ENCODE assay signal across 8 cellular contexts in the genomic region with DNA sequence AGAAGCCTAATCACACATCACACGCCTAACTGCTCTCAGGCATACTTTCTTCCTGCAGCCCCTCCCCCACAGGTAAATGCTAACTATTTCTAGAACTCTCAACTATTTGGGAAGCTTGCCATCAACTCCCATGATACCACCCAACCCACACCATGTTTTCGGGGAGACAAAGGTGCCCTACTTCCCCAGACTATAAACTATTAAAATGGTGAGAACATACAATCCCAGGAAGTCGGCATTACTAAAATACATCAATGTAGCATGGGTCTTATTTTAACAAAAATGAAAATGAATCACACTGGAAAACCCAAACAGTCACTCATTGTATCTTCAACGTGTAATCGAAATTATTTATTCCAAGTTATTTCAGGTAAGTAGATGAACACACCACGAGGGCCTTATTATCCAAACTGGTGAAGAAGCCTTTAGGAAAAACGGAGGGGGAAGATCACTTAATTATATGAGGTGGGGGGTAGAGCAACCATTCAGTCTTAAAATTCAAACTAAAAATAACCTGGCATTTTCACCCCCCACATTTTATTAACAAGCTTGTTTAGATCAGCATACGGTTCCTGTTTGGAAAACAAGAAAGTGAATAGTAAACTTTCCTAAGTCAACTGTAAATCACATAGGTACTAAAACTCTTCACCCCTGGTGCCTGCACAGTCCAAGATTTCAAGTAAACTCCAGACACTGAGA. TPM values are rescaled to one million over a fixed set of nuclear protein-coding genes. Genes with fewer than 3 reads are reported as not detected.
A peak's percentile ranks its signal among the peaks of the same experiment; 100 is the strongest.
DNase-seq lines count a peak whose midpoint lies in the region; ATAC-seq and TF ChIP-seq lines count a peak whose summit lies in the region.

No MANE protein-coding gene starts in this region.

- POLR2A ChIA-PET in activated CD4-positive, alpha-beta memory T cell treated with anti-CD3 and anti-CD28 coated beads, Interleukin-2, amount 10 ng/mL, durations not matched to agents 7 days and 5 days (lab: Charles Lee) = interaction anchor here (0.8 to 12.3 kb wide), 16 partner anchors 9 to 485 kb away, joined by 3 to 374 read pairs (median 6); no protein-coding TSS in a partner anchor

- H3K27me3 Mint-ChIP-seq in Calu3 (ENCODE audit: unreplicated experiment) = no peaks in the 10 kb centered on the region
- H3K27me3 Mint-ChIP-seq in activated CD4-positive, alpha-beta memory T cell treated with anti-CD3 and anti-CD28 coated beads, Interleukin-2, amount 10 ng/mL, durations not matched to agents 7 days and 5 days = no peaks in the 10 kb centered on the region

- no peak overlapping the region for H3K9ac ChIP-seq in parathyroid adenoma

- no TSS peak for BruUV-seq in Calu3 (replicated peaks; lab: Mats Ljungman, UMichigan)

- H2AFZ ChIP-seq in parathyroid adenoma = no peak overlapping the region

- H3K27ac Mint-ChIP-seq in Calu3 (ENCODE audit: unreplicated experiment) = peak overlapping the region; percentile 71
- H3K27ac Mint-ChIP-seq in activated CD4-positive, alpha-beta memory T cell treated with anti-CD3 and anti-CD28 coated beads, Interleukin-2, amount 10 ng/mL, durations not matched to agents 7 days and 5 days = peak overlapping the region; percentile 96

- peak overlapping the region; percentile 70 for H3K4me2 ChIP-seq in parathyroid adenoma (ENCODE audit: low read length)

- H3K36me3 Mint-ChIP-seq in Calu3 (ENCODE audit: insufficient read depth, unreplicated experiment) = peaks cover 61% of the 10 kb centered on the region
- peaks cover 51% of the 10 kb centered on the region for H3K36me3 Mint-ChIP-seq in activated CD4-positive, alpha-beta memory T cell treated with anti-CD3 and anti-CD28 coated beads, Interleukin-2, amount 10 ng/mL, durations not matched to agents 7 days and 5 days (ENCODE audit: low read depth)

- DNase-seq in Calu3 = peak; percentile 64
- DNase-seq in KBM-7 = peak; percentile 66
- DNase-seq in activated CD4-positive, alpha-beta memory T cell treated with anti-CD3 and anti-CD28 coated beads, Interleukin-2, amount 10 ng/mL, durations not matched to agents 7 days and 5 days = no peak
- DNase-seq in fibroblast of the aortic adventitia (ENCODE audit: low read depth) = peak; percentile 44
- DNase-seq in inferior parietal cortex (ENCODE audit: extremely low spot score) = no peak

- H3K36me3 ChIP-seq in parathyroid adenoma (ENCODE audit: control insufficient read depth, insufficient read depth, low read length) = no peaks in the 10 kb centered on the region

- intact Hi-C loops in Calu3 (cut with micrococcal nuclease; ENCODE audit: unreplicated experiment) = loop anchor here (2.0 to 10.0 kb wide), 6 partner anchors 45 to 1129 kb away; no protein-coding TSS in a partner anchor

- in situ Hi-C loops in KBM-7 (cut with MboI; ENCODE audit: low pct_unique_long_range_greater_than_20kb, low sequenced_read_pairs) = loop anchor here (10.0 kb wide), 1 partner anchor 159 kb away; no protein-coding TSS in a partner anchor

- ATAC-seq in HG02840 (IDR thresholded peaks at IDR 0.05; ENCODE audit: low FRiP score, unreplicated experiment) = no peak
- no peak for ATAC-seq in GM21723 (IDR thresholded peaks at IDR 0.05; ENCODE audit: unreplicated experiment)

- H3K79me2 ChIP-seq in parathyroid adenoma = peaks cover 52% of the 10 kb centered on the region

- no peaks in the 10 kb centered on the region for H3K27me3 ChIP-seq in parathyroid adenoma (ENCODE audit: control insufficient read depth, insufficient read depth, low read length)

- peaks cover 17% of the 10 kb centered on the region for H3K4me1 ChIP-seq in parathyroid adenoma

- H3K4me1 Mint-ChIP-seq in Calu3 (ENCODE audit: low read depth, unreplicated experiment) = peaks cover 48% of the 10 kb centered on the region
- H3K4me1 Mint-ChIP-seq in activated CD4-positive, alpha-beta memory T cell treated with anti-CD3 and anti-CD28 coated beads, Interleukin-2, amount 10 ng/mL, durations not matched to agents 7 days and 5 days = peaks cover 63% of the 10 kb centered on the region

- no peaks in the 10 kb centered on the region for H3K9me3 ChIP-seq in parathyroid adenoma (ENCODE audit: control insufficient read depth, low read length)

- H3K4me3 Mint-ChIP-seq in Calu3 (ENCODE audit: low read depth, unreplicated experiment) = peak overlapping the region; percentile 70
- H3K4me3 Mint-ChIP-seq in activated CD4-positive, alpha-beta memory T cell treated with anti-CD3 and anti-CD28 coated beads, Interleukin-2, amount 10 ng/mL, durations not matched to agents 7 days and 5 days = peak overlapping the region; percentile 98

- TF ChIP-seq CTCF in Calu3 (IDR thresholded peaks at IDR 0.05; ENCODE audit: unreplicated experiment) (no peak), fibroblast of the aortic adventitia (IDR thresholded peaks at IDR 0.05; ENCODE audit: insufficient read depth, low read length) (no peak), parathyroid adenoma (IDR thresholded peaks at IDR 0.05) (no peak)

- CTCF ChIA-PET in Calu3 (lab: Charles Lee) = interaction anchor here (1.2 to 1.3 kb wide), 2 partner anchors 165 kb away, joined by 3 to 4 read pairs; no protein-coding TSS in a partner anchor
- CTCF ChIA-PET in activated CD4-positive, alpha-beta memory T cell treated with anti-CD3 and anti-CD28 coated beads, Interleukin-2, amount 10 ng/mL, durations not matched to agents 7 days and 5 days (lab: Charles Lee) = interaction anchor here (1.6 to 3.4 kb wide), 3 partner anchors 50 to 165 kb away, joined by 5 to 23 read pairs (median 14); no protein-coding TSS in a partner anchor

- peak overlapping the region; percentile 92 for H3K27ac ChIP-seq in parathyroid adenoma

- peak overlapping the region; percentile 74 for H3K4me3 ChIP-seq in fibroblast of the aortic adventitia (ENCODE audit: low read depth, low read length)
- H3K4me3 ChIP-seq in parathyroid adenoma (ENCODE audit: low read depth, low read length) = peak overlapping the region; percentile 77

- no peaks in the 10 kb centered on the region for H3K9me3 Mint-ChIP-seq in Calu3 (ENCODE audit: low read depth, unreplicated experiment)
- no peaks in the 10 kb centered on the region for H3K9me3 Mint-ChIP-seq in activated CD4-positive, alpha-beta memory T cell treated with anti-CD3 and anti-CD28 coated beads, Interleukin-2, amount 10 ng/mL, durations not matched to agents 7 days and 5 days

RNA-seq across cellular contexts. Expression of a gene that starts 1.9 kb away (rescaled TPM):
- total RNA-seq in Calu3 (2022) = 199 and 206 TPM in 2 replicates
- 100 to 1,000 TPM; 178 to 187 TPM for total RNA-seq in activated CD4-positive, alpha-beta memory T cell treated with anti-CD3 and anti-CD28 coated beads, Interleukin-2, amount 10 ng/mL, durations not matched to agents 7 days and 5 days
- total RNA-seq in fibroblast of the aortic adventitia (ENCODE audit: low replicate concordance) = 73.2 and 171 TPM in 2 replicates

Comparison
In these comparisons a context has a peak if more than half of its experiments do, and no peak if none do; other contexts are left out.
1. DNase-seq: peak in Calu3 (single experiment), KBM-7 (single experiment) and fibroblast of the aortic adventitia (single experiment); none in activated CD4-positive, alpha-beta memory T cell treated with anti-CD3 and anti-CD28 coated beads, Interleukin-2, amount 10 ng/mL, durations not matched to agents 7 days and 5 days (single experiment) and inferior parietal cortex (single experiment).